ENCODE assay signal across 9 cellular contexts in genomic region chr10:16828731-16829175, GRCh38. TPM values are rescaled to one million over a fixed set of nuclear protein-coding genes. Genes with fewer than 3 reads are reported as not detected.
A peak's percentile ranks its signal among the peaks of the same experiment; 100 is the strongest.
DNase-seq lines count a peak whose midpoint lies in the region; ATAC-seq, FAIRE-seq and TF ChIP-seq lines count a peak whose summit lies in the region.
"Had no signal": no experiment of that assay in that cellular context is flagged by ENCODE, and none has a peak within 500 bp of the region (broad histone marks: within the 10 kb centered on the region; RNA-seq: fewer than 3 reads in every experiment).

No MANE protein-coding gene starts in this region.

- FAIRE-seq in RCC 7860 (lab: Jason Lieb, UNC): peak; percentile 18

- TF ChIP-seq CTCF in osteocyte (IDR thresholded peaks at IDR 0.05): no peak

- H3K4me3 Mint-ChIP-seq in osteocyte (ENCODE audit: unreplicated experiment): no peak overlapping the region
- H3K4me3 Mint-ChIP-seq: CD8-positive, alpha-beta memory T cell had no signal

- peak overlapping the region; percentile 73 for H3K27ac Mint-ChIP-seq in osteocyte (ENCODE audit: unreplicated experiment)

- no peaks in the 10 kb centered on the region for H3K9me3 Mint-ChIP-seq in osteocyte (ENCODE audit: unreplicated experiment)
- H3K9me3 Mint-ChIP-seq: CD8-positive, alpha-beta memory T cell had no signal

- no peaks in the 10 kb centered on the region for H3K36me3 Mint-ChIP-seq in osteocyte (ENCODE audit: unreplicated experiment)

- H3K4me1 Mint-ChIP-seq in osteocyte (ENCODE audit: unreplicated experiment): peaks cover 39% of the 10 kb centered on the region

- in situ Hi-C loops in Caki2 (cut with HindIII; ENCODE audit: low pct_unique_long_range_greater_than_20kb, low sequenced_read_pairs) (no loop called here), KBM-7 (cut with MboI; ENCODE audit: low pct_unique_long_range_greater_than_20kb, low sequenced_read_pairs) (loop anchor here (25.0 kb wide), 2 partner anchors 434 to 1034 kb away; no protein-coding TSS in a partner anchor)

- ATAC-seq in esophagus mucosa: peak; percentile 40
- ATAC-seq in HG03025 (IDR thresholded peaks at IDR 0.05; ENCODE audit: low FRiP score, unreplicated experiment): no peak
- no peak for ATAC-seq in HG03159 (IDR thresholded peaks at IDR 0.05; ENCODE audit: unreplicated experiment)

- peak; percentile 81 for DNase-seq in Caki2 (ENCODE audit: low read depth)
- peak; percentile 72 for DNase-seq in RCC 7860 (ENCODE audit: low spot score)
- no peak for DNase-seq in osteocyte (ENCODE audit: extremely low spot score, unreplicated experiment)
- DNase-seq in NCI-H748 treated with DMSO at 0.1 percent for 48 hours (lab: John Stamatoyannopoulos, UW): no peak
- DNase-seq in KBM-7: no peak

- peaks cover 2% of the 10 kb centered on the region for H3K27me3 Mint-ChIP-seq in osteocyte (ENCODE audit: unreplicated experiment)

RNA-seq across cellular contexts. Expression of gene RSU1, which starts 11.5 kb away (rescaled TPM):
- total RNA-seq in Caki2 (2014; rRNA removed; shearing (Covaris generic); ENCODE audit: low replicate concordance): 12.6 and 17.3 TPM in 2 replicates
- total RNA-seq in esophagus mucosa: 48.9 TPM
- 92.0 and 99.0 TPM in 2 replicates for total RNA-seq in osteocyte

Comparison
In these comparisons a context has a peak if more than half of its experiments do, and no peak if none do; other contexts are left out.
1. DNase-seq: peak in Caki2 (single experiment) and RCC 7860 (single experiment); none in osteocyte (single experiment), NCI-H748 treated with DMSO at 0.1 percent for 48 hours (single experiment) and KBM-7 (single experiment).